In the genomic region with DNA sequence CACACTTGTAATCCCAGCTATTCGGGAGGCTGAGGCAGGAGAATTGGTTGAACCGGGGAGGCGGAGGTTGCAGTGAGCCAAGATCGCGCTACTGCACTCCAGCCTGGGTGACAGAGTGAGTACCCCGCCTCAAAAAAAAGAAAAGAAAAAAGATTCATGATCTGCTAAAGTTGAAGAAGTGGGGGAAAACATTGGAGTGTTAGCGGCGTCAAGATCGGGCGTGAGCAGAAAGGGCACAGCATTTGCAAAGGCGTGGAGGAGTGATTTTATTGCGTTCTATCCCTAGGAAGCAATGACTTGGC, we compare ENCODE assay signal across 8 cellular contexts. TPM values are rescaled to one million over a fixed set of nuclear protein-coding genes. Genes with fewer than 3 reads are reported as not detected.
DNase-seq lines count a peak whose midpoint lies in the region; ATAC-seq and TF ChIP-seq lines count a peak whose summit lies in the region.

No MANE protein-coding gene starts in this region.

- intact Hi-C loops in A673 (cut with micrococcal nuclease; ENCODE audit: unreplicated experiment) (loop anchor here (1.0 to 5.0 kb wide), 3 partner anchors 40 to 147 kb away; a partner anchor contains a TSS), mammary epithelial cell (cut with micrococcal nuclease) (loop anchor here (1.0 to 5.0 kb wide), 5 partner anchors 55 to 147 kb away; a partner anchor contains a TSS), aorta (cut with DNase I) (loop anchor here (2.0 to 5.0 kb wide), 2 partner anchors 50 kb away; no protein-coding TSS in a partner anchor)

- H3K4me2 ChIP-seq in mammary epithelial cell (ENCODE audit: insufficient read depth, low read depth, low read length) = peak overlapping the region; percentile 63

- dilution Hi-C loops in mammary epithelial cell (cut with HindIII; ENCODE audit: low sequenced_read_pairs) = no loop called here

- H3K9me3 ChIP-seq in A673 (ENCODE audit: low read depth, low read length, poor library complexity, severe bottlenecking) (no peaks in the 10 kb centered on the region), mammary epithelial cell (replicated peaks; ENCODE audit: insufficient read depth, low read length) (no peaks in the 10 kb centered on the region), muscle layer of duodenum (ENCODE audit: control insufficient read depth in 1 of 2, low read length in 2 of 2) (no peaks in the 10 kb centered on the region), aorta (ENCODE audit: control insufficient read depth, low read length) (no peaks in the 10 kb centered on the region)

- BruUV-seq in A673 (replicated peaks; lab: Mats Ljungman, UMichigan) (no TSS peak), mammary epithelial cell (replicated peaks; lab: Mats Ljungman, UMichigan) (no TSS peak)

- ATAC-seq in aorta (ENCODE audit: low FRiP score) = no peak

- H3K27me3 ChIP-seq in A673 (replicated peaks; ENCODE audit: insufficient read depth, low read depth, low read length, poor library complexity) = no peaks in the 10 kb centered on the region
- no peaks in the 10 kb centered on the region for H3K27me3 ChIP-seq in HL-60 (ENCODE audit: insufficient read depth, poor library complexity, severe bottlenecking)
- no peaks in the 10 kb centered on the region for H3K27me3 ChIP-seq in mammary epithelial cell (ENCODE audit: insufficient read depth, low read length)
- H3K27me3 ChIP-seq in muscle layer of duodenum (ENCODE audit: low read depth, low read length) = no peaks in the 10 kb centered on the region
- no peaks in the 10 kb centered on the region for H3K27me3 ChIP-seq in aorta (ENCODE audit: control insufficient read depth in 1 of 2, insufficient read depth in 2 of 2, low read length in 1 of 2)

- H3K4me1 ChIP-seq in A673 (ENCODE audit: insufficient read depth, low read length, poor library complexity, severe bottlenecking) (peaks cover 4% of the 10 kb centered on the region), mammary epithelial cell (ENCODE audit: insufficient read depth, low read length) (peaks cover 12% of the 10 kb centered on the region), muscle layer of duodenum (ENCODE audit: control insufficient read depth in 1 of 2, insufficient read depth in 2 of 2, low read length in 2 of 2) (peaks cover 0 to 31% of the 10 kb centered on the region in 2 donors), aorta (ENCODE audit: control insufficient read depth in 1 of 2, insufficient read depth in 2 of 2, low read length in 2 of 2) (no peaks in the 10 kb centered on the region)

- POLR2A ChIA-PET in A673 (lab: Charles Lee; ENCODE audit: low non-redundant PET) (no interaction called here), HEK293T (lab: Yijun Ruan, JAX) (interaction anchor here (0.7 to 3.4 kb wide), 12 partner anchors 15 to 156 kb away, joined by 3 to 26 read pairs (median 5); a partner anchor contains a TSS)

- DNase-seq in A673 (ENCODE audit: low spot score) (no peak), HL-60 (ENCODE audit: low read depth in 1 of 2, low spot score in 1 of 2) (no peak), mammary epithelial cell (no peak), aorta (no peak), DMS53 (lab: John Stamatoyannopoulos, UW) (no peak), NK-92 (lab: John Stamatoyannopoulos, UW; ENCODE audit: unreplicated experiment) (no peak), HEK293T (ENCODE audit: extremely low spot score) (no peak)

- H3K79me2 ChIP-seq in mammary epithelial cell (ENCODE audit: insufficient read depth, low read length) = peaks cover 41% of the 10 kb centered on the region

- in situ Hi-C loops in mammary epithelial cell (cut with MboI; ENCODE audit: low sequenced_read_pairs in 2 of 2) = loop anchor here (5.0 to 10.0 kb wide), 2 partner anchors 145 to 148 kb away; no protein-coding TSS in a partner anchor

- peaks cover 5% of the 10 kb centered on the region for H3K36me3 ChIP-seq in A673 (ENCODE audit: insufficient read depth, low read length, poor library complexity, severe bottlenecking)
- H3K36me3 ChIP-seq in mammary epithelial cell (ENCODE audit: insufficient read depth, low read length) = peaks cover 6% of the 10 kb centered on the region
- H3K36me3 ChIP-seq in muscle layer of duodenum (ENCODE audit: control insufficient read depth in 1 of 2, insufficient read depth in 2 of 2, low read length in 2 of 2) = peaks cover 2 to 15% of the 10 kb centered on the region in 2 donors
- no peaks in the 10 kb centered on the region for H3K36me3 ChIP-seq in aorta (ENCODE audit: control insufficient read depth in 1 of 2, insufficient read depth in 2 of 2, low read length in 1 of 2)

- H3K4me3 ChIP-seq in A673 (ENCODE audit: low read depth, low read length, poor library complexity, severe bottlenecking) (peak overlapping the region; percentile 20), HL-60 (replicated peaks; ENCODE audit: insufficient read depth, low read length) (no peak overlapping the region), mammary epithelial cell (replicated peaks in 1 of 3; ENCODE audit: insufficient read depth in 1 of 3, low read depth in 2 of 3, low read length in 3 of 3) (peak overlapping the region in 2 of 3 experiments; percentile 18 to 21), muscle layer of duodenum (ENCODE audit: low read depth in 1 of 2, low read length in 2 of 2) (peak overlapping the region; percentile 44 to 46), aorta (ENCODE audit: low read length in 2 of 2) (no peak overlapping the region)

- CTCF ChIA-PET in A673 (lab: Charles Lee) (interaction anchor here (0.6 to 3.0 kb wide), 10 partner anchors 13 to 155 kb away, joined by 3 to 46 read pairs (median 5); a partner anchor contains a TSS), mammary epithelial cell (lab: Charles Lee; ENCODE audit: low non-redundant PET) (interaction anchor here (0.7 to 1.5 kb wide), 6 partner anchors 17 to 213 kb away, joined by 4 to 20 read pairs (median 7); a partner anchor contains a TSS), HEK293T (lab: Yijun Ruan, JAX) (interaction anchor here (0.9 to 2.9 kb wide), 11 partner anchors 15 to 154 kb away, joined by 3 to 16 read pairs (median 4); a partner anchor contains a TSS)

- H4K20me1 ChIP-seq in mammary epithelial cell (ENCODE audit: insufficient read depth, low read length) = no peaks in the 10 kb centered on the region

- TF ChIP-seq CTCF in A673 (conservative IDR thresholded peaks at IDR 0.05; ENCODE audit: low read depth, low read length) (no peak), HL-60 (IDR thresholded peaks at IDR 0.05; ENCODE audit: insufficient read depth, low read length) (no peak), mammary epithelial cell (conservative IDR thresholded peaks at IDR 0.05 in 1 of 2, IDR thresholded peaks at IDR 0.05 in 1 of 2; ENCODE audit: extremely low read depth in 1 of 2, insufficient read depth in 1 of 2, low read depth in 1 of 2, low read length in 2 of 2) (no peak)

- peak overlapping the region; percentile 52 for H3K27ac ChIP-seq in A673 (ENCODE audit: low read depth, low read length, poor library complexity, severe bottlenecking)
- peak overlapping the region; percentile 20; the same call in 1 of the 2 replicates for H3K27ac ChIP-seq in HL-60 (replicated peaks)
- H3K27ac ChIP-seq in mammary epithelial cell (ENCODE audit: insufficient read depth, low read depth, low read length) = no peak overlapping the region
- no peak overlapping the region for H3K27ac ChIP-seq in muscle layer of duodenum (ENCODE audit: low read length)
- H3K27ac ChIP-seq in aorta (ENCODE audit: low read depth in 1 of 2, low read length in 2 of 2) = no peak overlapping the region

- no peak overlapping the region for H3K9ac ChIP-seq in mammary epithelial cell (ENCODE audit: insufficient read depth, low read length)

- H2AFZ ChIP-seq in mammary epithelial cell (ENCODE audit: low read depth, low read length) = peak overlapping the region; percentile 76

- WGBS in mammary epithelial cell (ENCODE audit: low coverage, missing lambda C conversion rate) = 19% methylated on average over 6 of the region's 12 CpGs
- 20 to 27% methylated on average over 12 of the region's 12 CpGs for WGBS in aorta, 2 donors

TF ChIP-seq in HEK293T, 16 proteins besides CTCF, POLR2A, EP300 and RAD21:
- TF ChIP-seq L3MBTL2 (conservative IDR thresholded peaks at IDR 0.05) = no peak
- no peak for TF ChIP-seq BHLHE40 (IDR thresholded peaks at IDR 0.05; ENCODE audit: borderline replicate concordance)
- TF ChIP-seq FOXA1 (IDR thresholded peaks at IDR 0.05) = no peak
- no peak for TF ChIP-seq FOXK2 (IDR thresholded peaks at IDR 0.05)
- TF ChIP-seq ZNF384 (IDR thresholded peaks at IDR 0.05) = no peak
- no peak for TF ChIP-seq NFRKB (IDR thresholded peaks at IDR 0.05)
- no peak for TF ChIP-seq CTBP1 (IDR thresholded peaks at IDR 0.05; ENCODE audit: borderline replicate concordance)
- TF ChIP-seq TARDBP (IDR thresholded peaks at IDR 0.05) = no peak
- no peak for TF ChIP-seq SUZ12 (IDR thresholded peaks at IDR 0.05)
- TF ChIP-seq FOXM1 (IDR thresholded peaks at IDR 0.05; ENCODE audit: borderline replicate concordance) = no peak
- no peak for TF ChIP-seq SP1 (IDR thresholded peaks at IDR 0.05)
- no peak for TF ChIP-seq HDGF (IDR thresholded peaks at IDR 0.05; ENCODE audit: borderline replicate concordance)
- TF ChIP-seq, protein P1, sequence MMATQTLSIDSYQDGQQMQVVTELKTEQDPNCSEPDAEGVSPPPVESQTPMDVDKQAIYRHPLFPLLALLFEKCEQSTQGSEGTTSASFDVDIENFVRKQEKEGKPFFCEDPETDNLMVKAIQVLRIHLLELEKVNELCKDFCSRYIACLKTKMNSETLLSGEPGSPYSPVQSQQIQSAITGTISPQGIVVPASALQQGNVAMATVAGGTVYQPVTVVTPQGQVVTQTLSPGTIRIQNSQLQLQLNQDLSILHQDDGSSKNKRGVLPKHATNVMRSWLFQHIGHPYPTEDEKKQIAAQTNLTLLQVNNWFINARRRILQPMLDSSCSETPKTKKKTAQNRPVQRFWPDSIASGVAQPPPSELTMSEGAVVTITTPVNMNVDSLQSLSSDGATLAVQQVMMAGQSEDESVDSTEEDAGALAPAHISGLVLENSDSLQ (IDR thresholded peaks at IDR 0.05) = no peak
- TF ChIP-seq ELF4 (IDR thresholded peaks at IDR 0.05) = no peak
- TF ChIP-seq LEF1 (IDR thresholded peaks at IDR 0.05; ENCODE audit: borderline replicate concordance) = no peak
- TF ChIP-seq ARNT (IDR thresholded peaks at IDR 0.05) = no peak

RNA-seq across cellular contexts. Expression of a gene that starts 0.9 kb away (rescaled TPM):
- total RNA-seq in A673 (2021) (143 and 155 TPM in 2 replicates), mammary epithelial cell (100 to 1,000 TPM in 1 of 2 donors, 10 to 100 TPM in 1; 95.9 to 125 TPM), aorta (100 to 1,000 TPM; 118 to 160 TPM)
- polyA plus RNA-seq in mammary epithelial cell (60.2 TPM), aorta (10 to 100 TPM; 51.7 to 89.7 TPM)
- polyA minus RNA-seq in mammary epithelial cell = 219 TPM

RNA-seq across cellular contexts. Expression of a gene that starts 15.8 kb away (rescaled TPM):
- total RNA-seq in A673 (2021) (82.4 and 89.6 TPM in 2 replicates), mammary epithelial cell (10 to 100 TPM; 22.2 to 42.7 TPM), aorta (10 to 100 TPM; 25.0 to 31.5 TPM)
- polyA plus RNA-seq in mammary epithelial cell (35.4 TPM), aorta (100 to 1,000 TPM in 1 of 2 donors, 10 to 100 TPM in 1; 54.2 to 243 TPM)
- polyA minus RNA-seq in mammary epithelial cell = 5.5 TPM

Comparison
In these comparisons a context has a peak if more than half of its experiments do, and no peak if none do; other contexts are left out.
1. H3K27ac ChIP-seq: peak in A673 (single experiment) and HL-60 (single experiment); none in mammary epithelial cell (single experiment), muscle layer of duodenum (single experiment) and aorta (0 of 2).
2. H3K4me3 ChIP-seq: peak in A673 (single experiment), mammary epithelial cell (2 of 3) and muscle layer of duodenum (2 of 2); none in HL-60 (single experiment) and aorta (0 of 2).